ENCODE assay signal across 1 cellular context in the genomic region with DNA sequence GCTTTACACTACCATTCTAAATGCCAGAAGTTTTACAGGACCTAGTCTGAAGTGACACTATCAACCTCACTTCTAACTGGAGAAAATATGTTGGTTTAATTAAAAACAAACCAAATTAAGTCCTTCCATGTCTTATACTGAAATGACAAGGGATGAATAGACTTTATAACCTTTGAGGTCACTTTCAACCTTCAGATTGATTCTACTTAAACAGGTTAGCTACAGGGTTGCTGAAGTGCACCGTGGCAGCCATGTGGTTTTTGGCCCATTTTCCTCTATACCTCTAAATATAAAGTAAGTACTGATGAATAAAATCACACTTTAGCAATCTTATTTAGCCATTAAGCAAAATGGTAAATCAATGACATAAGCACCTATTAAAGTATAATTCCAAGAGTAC.
TF ChIP-seq lines count a peak whose summit lies in the region.

No MANE protein-coding gene starts in this region.

TF ChIP-seq in H1, 55 proteins besides CTCF, POLR2A, EP300 and RAD21 (continued from another document):
- TF ChIP-seq, protein P1, sequence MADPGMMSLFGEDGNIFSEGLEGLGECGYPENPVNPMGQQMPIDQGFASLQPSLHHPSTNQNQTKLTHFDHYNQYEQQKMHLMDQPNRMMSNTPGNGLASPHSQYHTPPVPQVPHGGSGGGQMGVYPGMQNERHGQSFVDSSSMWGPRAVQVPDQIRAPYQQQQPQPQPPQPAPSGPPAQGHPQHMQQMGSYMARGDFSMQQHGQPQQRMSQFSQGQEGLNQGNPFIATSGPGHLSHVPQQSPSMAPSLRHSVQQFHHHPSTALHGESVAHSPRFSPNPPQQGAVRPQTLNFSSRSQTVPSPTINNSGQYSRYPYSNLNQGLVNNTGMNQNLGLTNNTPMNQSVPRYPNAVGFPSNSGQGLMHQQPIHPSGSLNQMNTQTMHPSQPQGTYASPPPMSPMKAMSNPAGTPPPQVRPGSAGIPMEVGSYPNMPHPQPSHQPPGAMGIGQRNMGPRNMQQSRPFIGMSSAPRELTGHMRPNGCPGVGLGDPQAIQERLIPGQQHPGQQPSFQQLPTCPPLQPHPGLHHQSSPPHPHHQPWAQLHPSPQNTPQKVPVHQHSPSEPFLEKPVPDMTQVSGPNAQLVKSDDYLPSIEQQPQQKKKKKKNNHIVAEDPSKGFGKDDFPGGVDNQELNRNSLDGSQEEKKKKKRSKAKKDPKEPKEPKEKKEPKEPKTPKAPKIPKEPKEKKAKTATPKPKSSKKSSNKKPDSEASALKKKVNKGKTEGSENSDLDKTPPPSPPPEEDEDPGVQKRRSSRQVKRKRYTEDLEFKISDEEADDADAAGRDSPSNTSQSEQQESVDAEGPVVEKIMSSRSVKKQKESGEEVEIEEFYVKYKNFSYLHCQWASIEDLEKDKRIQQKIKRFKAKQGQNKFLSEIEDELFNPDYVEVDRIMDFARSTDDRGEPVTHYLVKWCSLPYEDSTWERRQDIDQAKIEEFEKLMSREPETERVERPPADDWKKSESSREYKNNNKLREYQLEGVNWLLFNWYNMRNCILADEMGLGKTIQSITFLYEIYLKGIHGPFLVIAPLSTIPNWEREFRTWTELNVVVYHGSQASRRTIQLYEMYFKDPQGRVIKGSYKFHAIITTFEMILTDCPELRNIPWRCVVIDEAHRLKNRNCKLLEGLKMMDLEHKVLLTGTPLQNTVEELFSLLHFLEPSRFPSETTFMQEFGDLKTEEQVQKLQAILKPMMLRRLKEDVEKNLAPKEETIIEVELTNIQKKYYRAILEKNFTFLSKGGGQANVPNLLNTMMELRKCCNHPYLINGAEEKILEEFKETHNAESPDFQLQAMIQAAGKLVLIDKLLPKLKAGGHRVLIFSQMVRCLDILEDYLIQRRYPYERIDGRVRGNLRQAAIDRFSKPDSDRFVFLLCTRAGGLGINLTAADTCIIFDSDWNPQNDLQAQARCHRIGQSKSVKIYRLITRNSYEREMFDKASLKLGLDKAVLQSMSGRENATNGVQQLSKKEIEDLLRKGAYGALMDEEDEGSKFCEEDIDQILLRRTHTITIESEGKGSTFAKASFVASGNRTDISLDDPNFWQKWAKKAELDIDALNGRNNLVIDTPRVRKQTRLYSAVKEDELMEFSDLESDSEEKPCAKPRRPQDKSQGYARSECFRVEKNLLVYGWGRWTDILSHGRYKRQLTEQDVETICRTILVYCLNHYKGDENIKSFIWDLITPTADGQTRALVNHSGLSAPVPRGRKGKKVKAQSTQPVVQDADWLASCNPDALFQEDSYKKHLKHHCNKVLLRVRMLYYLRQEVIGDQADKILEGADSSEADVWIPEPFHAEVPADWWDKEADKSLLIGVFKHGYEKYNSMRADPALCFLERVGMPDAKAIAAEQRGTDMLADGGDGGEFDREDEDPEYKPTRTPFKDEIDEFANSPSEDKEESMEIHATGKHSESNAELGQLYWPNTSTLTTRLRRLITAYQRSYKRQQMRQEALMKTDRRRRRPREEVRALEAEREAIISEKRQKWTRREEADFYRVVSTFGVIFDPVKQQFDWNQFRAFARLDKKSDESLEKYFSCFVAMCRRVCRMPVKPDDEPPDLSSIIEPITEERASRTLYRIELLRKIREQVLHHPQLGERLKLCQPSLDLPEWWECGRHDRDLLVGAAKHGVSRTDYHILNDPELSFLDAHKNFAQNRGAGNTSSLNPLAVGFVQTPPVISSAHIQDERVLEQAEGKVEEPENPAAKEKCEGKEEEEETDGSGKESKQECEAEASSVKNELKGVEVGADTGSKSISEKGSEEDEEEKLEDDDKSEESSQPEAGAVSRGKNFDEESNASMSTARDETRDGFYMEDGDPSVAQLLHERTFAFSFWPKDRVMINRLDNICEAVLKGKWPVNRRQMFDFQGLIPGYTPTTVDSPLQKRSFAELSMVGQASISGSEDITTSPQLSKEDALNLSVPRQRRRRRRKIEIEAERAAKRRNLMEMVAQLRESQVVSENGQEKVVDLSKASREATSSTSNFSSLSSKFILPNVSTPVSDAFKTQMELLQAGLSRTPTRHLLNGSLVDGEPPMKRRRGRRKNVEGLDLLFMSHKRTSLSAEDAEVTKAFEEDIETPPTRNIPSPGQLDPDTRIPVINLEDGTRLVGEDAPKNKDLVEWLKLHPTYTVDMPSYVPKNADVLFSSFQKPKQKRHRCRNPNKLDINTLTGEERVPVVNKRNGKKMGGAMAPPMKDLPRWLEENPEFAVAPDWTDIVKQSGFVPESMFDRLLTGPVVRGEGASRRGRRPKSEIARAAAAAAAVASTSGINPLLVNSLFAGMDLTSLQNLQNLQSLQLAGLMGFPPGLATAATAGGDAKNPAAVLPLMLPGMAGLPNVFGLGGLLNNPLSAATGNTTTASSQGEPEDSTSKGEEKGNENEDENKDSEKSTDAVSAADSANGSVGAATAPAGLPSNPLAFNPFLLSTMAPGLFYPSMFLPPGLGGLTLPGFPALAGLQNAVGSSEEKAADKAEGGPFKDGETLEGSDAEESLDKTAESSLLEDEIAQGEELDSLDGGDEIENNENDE (IDR thresholded peaks at IDR 0.05; ENCODE audit: insufficient replicate concordance, low read length) = no peak
- TF ChIP-seq, protein P2, sequence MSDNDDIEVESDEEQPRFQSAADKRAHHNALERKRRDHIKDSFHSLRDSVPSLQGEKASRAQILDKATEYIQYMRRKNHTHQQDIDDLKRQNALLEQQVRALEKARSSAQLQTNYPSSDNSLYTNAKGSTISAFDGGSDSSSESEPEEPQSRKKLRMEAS (IDR thresholded peaks at IDR 0.05) = no peak
- TF ChIP-seq POLR2AphosphoS5 (IDR thresholded peaks at IDR 0.05; ENCODE audit: low read depth, low read length) (no peak), SP2 (IDR thresholded peaks at IDR 0.05; ENCODE audit: low read length) (no peak), EZH2 (IDR thresholded peaks at IDR 0.05; ENCODE audit: low read depth, low read length, severe bottlenecking) (no peak), KDM1A (IDR thresholded peaks at IDR 0.05; ENCODE audit: borderline replicate concordance, low read length) (no peak), RFX5 (IDR thresholded peaks at IDR 0.05; ENCODE audit: borderline replicate concordance, low read depth, low read length) (no peak)
- TF ChIP-seq, protein P3, sequence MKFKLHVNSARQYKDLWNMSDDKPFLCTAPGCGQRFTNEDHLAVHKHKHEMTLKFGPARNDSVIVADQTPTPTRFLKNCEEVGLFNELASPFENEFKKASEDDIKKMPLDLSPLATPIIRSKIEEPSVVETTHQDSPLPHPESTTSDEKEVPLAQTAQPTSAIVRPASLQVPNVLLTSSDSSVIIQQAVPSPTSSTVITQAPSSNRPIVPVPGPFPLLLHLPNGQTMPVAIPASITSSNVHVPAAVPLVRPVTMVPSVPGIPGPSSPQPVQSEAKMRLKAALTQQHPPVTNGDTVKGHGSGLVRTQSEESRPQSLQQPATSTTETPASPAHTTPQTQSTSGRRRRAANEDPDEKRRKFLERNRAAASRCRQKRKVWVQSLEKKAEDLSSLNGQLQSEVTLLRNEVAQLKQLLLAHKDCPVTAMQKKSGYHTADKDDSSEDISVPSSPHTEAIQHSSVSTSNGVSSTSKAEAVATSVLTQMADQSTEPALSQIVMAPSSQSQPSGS (IDR thresholded peaks at IDR 0.05; ENCODE audit: low read length) = no peak
- TF ChIP-seq, protein P4, sequence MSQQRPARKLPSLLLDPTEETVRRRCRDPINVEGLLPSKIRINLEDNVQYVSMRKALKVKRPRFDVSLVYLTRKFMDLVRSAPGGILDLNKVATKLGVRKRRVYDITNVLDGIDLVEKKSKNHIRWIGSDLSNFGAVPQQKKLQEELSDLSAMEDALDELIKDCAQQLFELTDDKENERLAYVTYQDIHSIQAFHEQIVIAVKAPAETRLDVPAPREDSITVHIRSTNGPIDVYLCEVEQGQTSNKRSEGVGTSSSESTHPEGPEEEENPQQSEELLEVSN (IDR thresholded peaks at IDR 0.05) = no peak
